Comparison of ENCODE assay signal across 8 cellular contexts in genomic region chr22:17120711-17121234, GRCh38. TPM values are rescaled to one million over a fixed set of nuclear protein-coding genes. Genes with fewer than 3 reads are reported as not detected.
DNase-seq lines count a peak whose midpoint lies in the region; ATAC-seq and TF ChIP-seq lines count a peak whose summit lies in the region.

No MANE protein-coding gene starts in this region.

- H3K4me3 ChIP-seq in Karpas-422 (ENCODE audit: low read length) (no peak overlapping the region), choroid plexus epithelial cell (ENCODE audit: low read depth, low read length) (peak overlapping the region; percentile 42)

- no peaks in the 10 kb centered on the region for H3K4me1 ChIP-seq in Karpas-422 (ENCODE audit: low read length)

- intact Hi-C loops in Calu3 (cut with micrococcal nuclease; ENCODE audit: unreplicated experiment), result no loop called here

- DNase-seq in Calu3, result peak; percentile 22
- no peak for DNase-seq in Karpas-422
- no peak for DNase-seq in choroid plexus epithelial cell (ENCODE audit: low read depth)
- DNase-seq in naive B cell, result peak; percentile 13
- DNase-seq in RKO (ENCODE audit: low spot score), result no peak
- no peak for DNase-seq in mesenteric fat pad (ENCODE audit: low spot score)
- DNase-seq in KG1 (lab: John Stamatoyannopoulos, UW), result no peak

- H3K9me3 ChIP-seq in Karpas-422 (ENCODE audit: low read length), result no peaks in the 10 kb centered on the region

- TF ChIP-seq CTCF in Calu3 (IDR thresholded peaks at IDR 0.05; ENCODE audit: unreplicated experiment) (no peak), choroid plexus epithelial cell (conservative IDR thresholded peaks at IDR 0.05; ENCODE audit: low read depth, low read length) (no peak)

- H3K9me2 ChIP-seq in Karpas-422 (replicated peaks; ENCODE audit: insufficient read depth, low read length), result no peaks in the 10 kb centered on the region

- H3K27ac ChIP-seq in Karpas-422 (ENCODE audit: low read length), result no peak overlapping the region

- no peaks in the 10 kb centered on the region for H3K27me3 ChIP-seq in Karpas-422 (ENCODE audit: low read length)

- no peaks in the 10 kb centered on the region for H3K36me3 ChIP-seq in Karpas-422 (ENCODE audit: insufficient read depth, low read length)

- H3K27ac Mint-ChIP-seq in Calu3 (ENCODE audit: unreplicated experiment), result no peak overlapping the region
- no peak overlapping the region for H3K27ac Mint-ChIP-seq in naive B cell

- peaks cover 4% of the 10 kb centered on the region; the same call in 1 of the 2 replicates for H4K20me1 ChIP-seq in Karpas-422 (ENCODE audit: insufficient read depth, low read depth, low read length)

- H3K9ac ChIP-seq in Karpas-422 (ENCODE audit: low read length), result no peak overlapping the region

- H3K9me3 Mint-ChIP-seq in Calu3 (ENCODE audit: low read depth, unreplicated experiment) (no peaks in the 10 kb centered on the region), naive B cell (no peaks in the 10 kb centered on the region)

- H3K4me1 Mint-ChIP-seq in Calu3 (ENCODE audit: low read depth, unreplicated experiment) (no peaks in the 10 kb centered on the region), naive B cell (peaks cover 29 to 38% (median 32%) of the 10 kb centered on the region in 3 donors)

- H3K4me3 Mint-ChIP-seq in Calu3 (ENCODE audit: low read depth, unreplicated experiment) (peak overlapping the region; percentile 71), naive B cell (peak overlapping the region in 2 of 8 donors; percentile 23 to 60)

- BruUV-seq in Calu3 (replicated peaks; lab: Mats Ljungman, UMichigan), result no TSS peak

- peak; percentile 38 to 43 for ATAC-seq in naive B cell (ENCODE audit: low read depth in 2 of 2)
- no peak for ATAC-seq in HG03039 (IDR thresholded peaks at IDR 0.05; ENCODE audit: unreplicated experiment)

- peak overlapping the region; percentile 38 for H3K4me2 ChIP-seq in Karpas-422 (ENCODE audit: low read depth, low read length, poor library complexity, severe bottlenecking)

- no peaks in the 10 kb centered on the region for H3K79me2 ChIP-seq in Karpas-422 (ENCODE audit: low read length)

- CTCF ChIA-PET in Calu3 (lab: Charles Lee), result interaction anchor here (0.7 kb wide), 1 partner anchor 42 kb away, joined by 3 read pairs; no protein-coding TSS in a partner anchor

- no peak overlapping the region for H2AFZ ChIP-seq in Karpas-422 (ENCODE audit: low read length)

- H3K27me3 Mint-ChIP-seq in Calu3 (ENCODE audit: unreplicated experiment) (peaks cover 74% of the 10 kb centered on the region), naive B cell (peaks cover 29 to 63% (median 40%) of the 10 kb centered on the region in 3 donors)

- H3K36me3 Mint-ChIP-seq in Calu3 (ENCODE audit: insufficient read depth, unreplicated experiment) (peaks cover 11% of the 10 kb centered on the region), naive B cell (peaks cover 0 to 4% of the 10 kb centered on the region in 2 donors)

RNA-seq across cellular contexts. Expression of gene TMEM121B, which starts 0.4 kb away (rescaled TPM):
- 0.21 and 0.42 TPM in 2 replicates for total RNA-seq in Calu3 (2022)
- 0.04 and 0.76 TPM in 2 replicates for total RNA-seq in Karpas-422 (2014; rRNA removed; shearing (Covaris generic); ENCODE audit: low replicate concordance)
- polyA plus RNA-seq in naive B cell (ENCODE audit: low read depth in 6 of 6), result not detected
- 1.0 TPM for total RNA-seq in mesenteric fat pad

RNA-seq across cellular contexts. Expression of gene IL17RA, which starts 36.0 kb away (rescaled TPM):
- total RNA-seq in Calu3 (2022) (14.1 and 18.0 TPM in 2 replicates), mesenteric fat pad (38.2 TPM)
- total RNA-seq in Karpas-422 (2014; rRNA removed; shearing (Covaris generic); ENCODE audit: low replicate concordance), result 5.8 and 7.1 TPM in 2 replicates
- polyA plus RNA-seq in naive B cell (ENCODE audit: low read depth in 6 of 6), result 10 to 100 TPM in 2 of 6 donors, 1 to 10 TPM in 4; 6.4 to 14.7 (median 9.2) TPM

RNA-seq across cellular contexts. Expression of gene HDHD5, which starts 38.3 kb away (rescaled TPM):
- total RNA-seq in Calu3 (2022) (44.4 and 48.0 TPM in 2 replicates), mesenteric fat pad (28.4 TPM)
- total RNA-seq in Karpas-422 (2014; rRNA removed; shearing (Covaris generic); ENCODE audit: low replicate concordance), result 29.8 and 61.2 TPM in 2 replicates
- 10 to 100 TPM; 32.4 to 60.6 (median 46.6) TPM for polyA plus RNA-seq in naive B cell (ENCODE audit: low read depth in 6 of 6)

Comparison
In these comparisons a context has a peak if more than half of its experiments do, and no peak if none do; other contexts are left out.
1. DNase-seq: peak in Calu3 (single experiment) and naive B cell (single experiment); none in Karpas-422 (single experiment), choroid plexus epithelial cell (single experiment), RKO (single experiment), mesenteric fat pad (single experiment) and KG1 (single experiment).